Comparison of ENCODE assay signal across 11 cellular contexts in the genomic region with DNA sequence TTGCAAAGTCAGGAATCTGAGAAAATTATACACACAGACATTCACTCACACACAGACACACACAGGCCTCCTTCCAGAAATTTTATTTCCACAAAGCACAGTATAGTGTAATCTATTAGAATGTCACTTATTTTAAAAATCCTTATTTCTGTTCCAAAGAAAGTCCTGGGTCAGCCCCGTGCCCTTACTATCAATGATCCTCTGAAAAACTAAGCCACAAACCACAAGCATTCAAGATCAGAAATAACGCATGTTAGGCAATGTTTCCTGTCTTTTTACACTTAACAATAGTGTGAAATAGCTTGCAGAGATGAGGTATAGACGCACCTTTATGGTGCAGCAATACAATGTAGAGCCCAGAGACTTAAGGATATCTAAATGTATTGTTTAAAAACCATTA. TPM values are rescaled to one million over a fixed set of nuclear protein-coding genes. Genes with fewer than 3 reads are reported as not detected.
A peak's percentile ranks its signal among the peaks of the same experiment; 100 is the strongest.
DNase-seq lines count a peak whose midpoint lies in the region; ATAC-seq and TF ChIP-seq lines count a peak whose summit lies in the region.
"Had no signal": no experiment of that assay in that cellular context is flagged by ENCODE, and none has a peak within 500 bp of the region (broad histone marks: within the 10 kb centered on the region; RNA-seq: fewer than 3 reads in every experiment).

No MANE protein-coding gene starts in this region.

- H3K36me3 Mint-ChIP-seq in CD4-positive, alpha-beta T cell (ENCODE audit: low read depth), result no peaks in the 10 kb centered on the region

- no peak overlapping the region for H3K4me3 Mint-ChIP-seq in CD4-positive, alpha-beta T cell
- H3K4me3 Mint-ChIP-seq: activated naive CD4-positive, alpha-beta T cell treated with anti-CD3 and anti-CD28 coated beads for 36 hours had no signal

- ATAC-seq in HG03460 (IDR thresholded peaks at IDR 0.05; ENCODE audit: unreplicated experiment) (no peak), HG03521 (IDR thresholded peaks at IDR 0.05; ENCODE audit: unreplicated experiment) (no peak)
- no peak for ATAC-seq in CD4-positive, alpha-beta T cell (ENCODE audit: poor library complexity)

- H3K9me3 Mint-ChIP-seq in CD4-positive, alpha-beta T cell, result no peaks in the 10 kb centered on the region
- H3K9me3 Mint-ChIP-seq: activated naive CD4-positive, alpha-beta T cell treated with anti-CD3 and anti-CD28 coated beads for 36 hours had no signal

- WGBS in tibial nerve, 2 donors, result 17 to 18% methylated on average over 3 of the region's 3 CpGs

- CTCF ChIA-PET in CD4-positive, alpha-beta T cell (lab: Charles Lee), result no interaction called here

- H3K27ac ChIP-seq in ascending aorta (peak overlapping the region; percentile 81 to 84), tibial nerve (peak overlapping the region in 3 of 4 donors; percentile 27 to 81 (median 81))
- H3K27ac ChIP-seq in CD4-positive, alpha-beta T cell (ENCODE audit: low read depth, low read length), result no peak overlapping the region
- H3K27ac ChIP-seq: HL-60 had no signal

- intact Hi-C loops in ascending aorta (cut with DNase I), result loop anchor here (10.0 kb wide), 2 partner anchors 371 to 561 kb away; a partner anchor contains a TSS
- intact Hi-C loops in CD4-positive, alpha-beta T cell (cut with DNase I, micrococcal nuclease), result no loop called here

- H3K4me3 ChIP-seq in ascending aorta (peak overlapping the region in 1 of 2 donors; percentile 34), kidney epithelial cell (ENCODE audit: low read depth, low read length) (no peak overlapping the region), tibial nerve (no peak overlapping the region)

- H3K4me1 ChIP-seq in ascending aorta, result peaks cover 0 to 38% of the 10 kb centered on the region in 2 donors
- peaks cover 0 to 67% (median 34%) of the 10 kb centered on the region in 4 donors for H3K4me1 ChIP-seq in tibial nerve

- TF ChIP-seq CTCF in ascending aorta (IDR thresholded peaks at IDR 0.05) (no peak), kidney epithelial cell (IDR thresholded peaks at IDR 0.05; ENCODE audit: insufficient read depth, low read length, poor library complexity, severe bottlenecking) (no peak), tibial nerve (IDR thresholded peaks at IDR 0.05) (no peak)
- no peak for TF ChIP-seq CTCF in CD4-positive, alpha-beta T cell (IDR thresholded peaks at IDR 0.05)

- H3K27me3 Mint-ChIP-seq in CD4-positive, alpha-beta T cell, result no peaks in the 10 kb centered on the region

- H3K27me3 ChIP-seq in ascending aorta (no peaks in the 10 kb centered on the region), kidney epithelial cell (ENCODE audit: control insufficient read depth, insufficient read depth, low read length) (no peaks in the 10 kb centered on the region), tibial nerve (no peaks in the 10 kb centered on the region)
- no peaks in the 10 kb centered on the region for H3K27me3 ChIP-seq in CD4-positive, alpha-beta T cell (ENCODE audit: control insufficient read depth, insufficient read depth, low read length)

- H3K36me3 ChIP-seq in ascending aorta, result no peaks in the 10 kb centered on the region
- no peaks in the 10 kb centered on the region for H3K36me3 ChIP-seq in kidney epithelial cell (ENCODE audit: control insufficient read depth, insufficient read depth, low read length)
- H3K36me3 ChIP-seq in tibial nerve, result no peaks in the 10 kb centered on the region

- no peak overlapping the region for H3K27ac Mint-ChIP-seq in CD4-positive, alpha-beta T cell
- H3K27ac Mint-ChIP-seq: activated naive CD4-positive, alpha-beta T cell treated with anti-CD3 and anti-CD28 coated beads for 36 hours had no signal

- peak; percentile 82 for DNase-seq in SIG-M5 treated with dmso at 0.1 percent for 504 hours (lab: John Stamatoyannopoulos, UW; ENCODE audit: unreplicated experiment)
- DNase-seq in SIG-M5 (lab: John Stamatoyannopoulos, UW), result no peak
- no peak for DNase-seq in ascending aorta (ENCODE audit: low spot score in 2 of 2)
- DNase-seq in kidney epithelial cell (ENCODE audit: low read depth), result peak; percentile 35
- DNase-seq in tibial nerve (ENCODE audit: low spot score in 2 of 2), result no peak
- DNase-seq in CD4-positive, alpha-beta T cell, result no peak
- DNase-seq: activated naive CD4-positive, alpha-beta T cell treated with anti-CD3 and anti-CD28 coated beads for 36 hours; NCI-H345 had no signal

- POLR2A ChIA-PET in CD4-positive, alpha-beta T cell (lab: Charles Lee), result no interaction called here

- no peak for TF ChIP-seq EP300 in tibial nerve (IDR thresholded peaks at IDR 0.05)

- TF ChIP-seq POLR2A in tibial nerve (IDR thresholded peaks at IDR 0.05), result no peak

- peaks cover 19% of the 10 kb centered on the region for H3K4me1 Mint-ChIP-seq in CD4-positive, alpha-beta T cell (ENCODE audit: low read depth)

- no peaks in the 10 kb centered on the region for H3K9me3 ChIP-seq in ascending aorta
- H3K9me3 ChIP-seq in tibial nerve, result no peaks in the 10 kb centered on the region
- H3K9me3 ChIP-seq in CD4-positive, alpha-beta T cell (ENCODE audit: control insufficient read depth, low read length), result no peaks in the 10 kb centered on the region

RNA-seq across cellular contexts. Expression of a gene that starts 25.8 kb away (rescaled TPM):
- total RNA-seq in ascending aorta, result 17.8 TPM
- 16.8 and 17.3 TPM in 2 replicates for total RNA-seq in kidney epithelial cell
- 10 to 100 TPM; 42.4 to 87.9 (median 47.3) TPM for total RNA-seq in tibial nerve
- total RNA-seq in CD4-positive, alpha-beta T cell, result 1 to 10 TPM; 1.0 to 1.8 TPM

Comparison
In these comparisons a context has a peak if more than half of its experiments do, and no peak if none do; other contexts are left out.
1. DNase-seq: peak in SIG-M5 treated with dmso at 0.1 percent for 504 hours (single experiment) and kidney epithelial cell (single experiment); none in SIG-M5 (single experiment), ascending aorta (0 of 2), tibial nerve (0 of 2) and CD4-positive, alpha-beta T cell (0 of 10).